In genomic region chr10:63217120-63217605, GRCh38 we compare ENCODE assay signal across 8 cellular contexts.
DNase-seq lines count a peak whose midpoint lies in the region; ATAC-seq and TF ChIP-seq lines count a peak whose summit lies in the region.

No MANE protein-coding gene starts in this region.

- peaks cover 55 to 64% (median 62%) of the 10 kb centered on the region in 3 donors for H3K4me1 Mint-ChIP-seq in T-cell

- H3K79me2 ChIP-seq in neural cell (replicated peaks; ENCODE audit: insufficient read depth, low read length) = peaks cover 7% of the 10 kb centered on the region

- ATAC-seq in GM21825 (IDR thresholded peaks at IDR 0.05; ENCODE audit: unreplicated experiment) (peak; percentile 74), T-cell (replicated peaks in 1 of 4) (peak; percentile 77 to 85 (median 80))

- CTCF ChIA-PET in T-cell (lab: Charles Lee) = interaction anchor here (0.6 to 3.9 kb wide), 40 partner anchors 8 to 504 kb away, joined by 3 to 30 read pairs (median 4); no protein-coding TSS in a partner anchor

- H3K36me3 Mint-ChIP-seq in T-cell = peaks cover 35% of the 10 kb centered on the region

- H3K36me3 ChIP-seq in esophagus muscularis mucosa = peaks cover 0 to 26% (median 17%) of the 10 kb centered on the region in 4 donors
- H3K36me3 ChIP-seq in neural cell (ENCODE audit: insufficient read depth, low read length) = peaks cover 5% of the 10 kb centered on the region

- H3K27ac Mint-ChIP-seq in T-cell = peak overlapping the region; percentile 55 to 73

- no peaks in the 10 kb centered on the region for H4K20me1 ChIP-seq in neural cell (ENCODE audit: insufficient read depth)

- H3K9me2 ChIP-seq in neural cell (ENCODE audit: insufficient read depth, low read length) = no peaks in the 10 kb centered on the region

- H3K9ac ChIP-seq in neural cell (ENCODE audit: low read length) = no peak overlapping the region

- H3K27ac ChIP-seq in 22Rv1 = no peak overlapping the region
- no peak overlapping the region for H3K27ac ChIP-seq in esophagus muscularis mucosa (replicated peaks in 1 of 4)
- no peak overlapping the region for H3K27ac ChIP-seq in neural cell (ENCODE audit: low read length)

- DNase-seq in EL = peak; percentile 59
- DNase-seq in Kasumi-1 (lab: John Stamatoyannopoulos, UW) = peak; percentile 90 to 96
- peak in 7 of 34 experiments; percentile 6 to 33 (median 24) for DNase-seq in T-cell
- no peak for DNase-seq in esophagus muscularis mucosa (ENCODE audit: extremely low spot score)
- DNase-seq in HK-2 (ENCODE audit: unreplicated experiment) = no peak

- no peaks in the 10 kb centered on the region for H3K27me3 ChIP-seq in esophagus muscularis mucosa
- H3K27me3 ChIP-seq in neural cell (ENCODE audit: insufficient read depth, low read depth, low read length) = no peaks in the 10 kb centered on the region

- H3K9me3 Mint-ChIP-seq in T-cell = no peaks in the 10 kb centered on the region

- intact Hi-C loops in esophagus muscularis mucosa (cut with DNase I) = loop anchor here (2.0 to 5.0 kb wide), 2 partner anchors 412 to 500 kb away; no protein-coding TSS in a partner anchor

- no peak overlapping the region for H3K4me3 Mint-ChIP-seq in T-cell

- peak; percentile 74 for TF ChIP-seq RAD21 in neural cell (conservative IDR thresholded peaks at IDR 0.05)

- TF ChIP-seq EP300 in esophagus muscularis mucosa (IDR thresholded peaks at IDR 0.05) (no peak), neural cell (conservative IDR thresholded peaks at IDR 0.05; ENCODE audit: poor library complexity, severe bottlenecking) (no peak)

- no peak overlapping the region for H3K4me3 ChIP-seq in esophagus muscularis mucosa
- no peak overlapping the region for H3K4me3 ChIP-seq in neural cell (ENCODE audit: low read length)

- H2AFZ ChIP-seq in neural cell (ENCODE audit: low read depth, low read length) = no peak overlapping the region

- H3F3A ChIP-seq in neural cell (ENCODE audit: insufficient read depth, low read length, poor library complexity, severe bottlenecking) = no peaks in the 10 kb centered on the region

- H3K4me1 ChIP-seq in esophagus muscularis mucosa = peaks cover 16 to 45% (median 29%) of the 10 kb centered on the region in 4 donors

- TF ChIP-seq POLR2A in esophagus muscularis mucosa (IDR thresholded peaks at IDR 0.05; ENCODE audit: low read depth) = no peak

- H3K9me3 ChIP-seq in esophagus muscularis mucosa = no peaks in the 10 kb centered on the region
- H3K9me3 ChIP-seq in neural cell (ENCODE audit: low read length) = no peaks in the 10 kb centered on the region

- no peak overlapping the region for H3K4me2 ChIP-seq in neural cell (ENCODE audit: low read length)

- WGBS in esophagus muscularis mucosa = 5% methylated on average over 3 of the region's 3 CpGs

- TF ChIP-seq CTCF in 22Rv1 (IDR thresholded peaks at IDR 0.05) (peak; percentile 84), esophagus muscularis mucosa (IDR thresholded peaks at IDR 0.05) (peak; percentile 67 to 76 (median 73)), neural cell (IDR thresholded peaks at IDR 0.05; ENCODE audit: poor library complexity, severe bottlenecking) (peak; percentile 72)

- H3K27me3 Mint-ChIP-seq in T-cell = no peaks in the 10 kb centered on the region

- POLR2A ChIA-PET in T-cell (lab: Charles Lee) = interaction anchor here (0.6 to 1.3 kb wide), 8 partner anchors 8 to 1317 kb away, joined by 3 to 9 read pairs (median 4); no protein-coding TSS in a partner anchor

TF ChIP-seq in neural cell, 6 proteins besides CTCF, POLR2A, EP300 and RAD21:
- TF ChIP-seq EZH2 (IDR thresholded peaks at IDR 0.05; ENCODE audit: borderline replicate concordance, insufficient read depth, low read length, poor library complexity, severe bottlenecking) (no peak), TAF1 (IDR thresholded peaks at IDR 0.05; ENCODE audit: low read depth) (no peak), SMC3 (conservative IDR thresholded peaks at IDR 0.05; ENCODE audit: poor library complexity) (peak; percentile 82), REST (IDR thresholded peaks at IDR 0.05; ENCODE audit: borderline replicate concordance) (no peak), POLR2AphosphoS5 (IDR thresholded peaks at IDR 0.05) (no peak)

Comparison
In these comparisons a context has a peak if more than half of its experiments do, and no peak if none do; other contexts are left out.
1. DNase-seq: peak in EL (single experiment) and Kasumi-1 (2 of 2); none in esophagus muscularis mucosa (single experiment) and HK-2 (single experiment).
2. Peak in every context shown above with its lines, with median percentiles within 50 percentile points of each other: CTCF ChIP-seq.